ENCODE assay signal across 1 cellular context in genomic region chr2:113164930-113165585, GRCh38.
TF ChIP-seq lines count a peak whose summit lies in the region.

No MANE protein-coding gene starts in this region.

TF ChIP-seq in liver, 16 proteins besides CTCF, POLR2A, EP300 and RAD21:
- TF ChIP-seq REST (IDR thresholded peaks at IDR 0.05) (peak; percentile 32), SP1 (IDR thresholded peaks at IDR 0.05) (peak; percentile 65), HNF4G (IDR thresholded peaks at IDR 0.05) (peak; percentile 45), EGR1 (IDR thresholded peaks at IDR 0.05; ENCODE audit: low read depth in 2 of 2) (peak in 1 of 2 donors; percentile 43), MAX (IDR thresholded peaks at IDR 0.05) (peak; percentile 67), HNF4A (conservative IDR thresholded peaks at IDR 0.05) (peak; percentile 82 to 90), YY1 (IDR thresholded peaks at IDR 0.05) (peak; percentile 75), TAF1 (conservative IDR thresholded peaks at IDR 0.05) (no peak), ZBTB33 (IDR thresholded peaks at IDR 0.05) (no peak), FOXA2 (IDR thresholded peaks at IDR 0.05) (no peak), ATF3 (IDR thresholded peaks at IDR 0.05) (no peak), NR2F2 (IDR thresholded peaks at IDR 0.05) (peak; percentile 73), GABPA (IDR thresholded peaks at IDR 0.05 in 1 of 2, conservative IDR thresholded peaks at IDR 0.05 in 1 of 2) (no peak), RXRA (IDR thresholded peaks at IDR 0.05) (peak; percentile 80 to 91), FOXA1 (IDR thresholded peaks at IDR 0.05) (peak; percentile 13), JUND (IDR thresholded peaks at IDR 0.05) (peak in 1 of 2 donors; percentile 45)
